ENCODE assay signal across 14 cellular contexts in the genomic region with DNA sequence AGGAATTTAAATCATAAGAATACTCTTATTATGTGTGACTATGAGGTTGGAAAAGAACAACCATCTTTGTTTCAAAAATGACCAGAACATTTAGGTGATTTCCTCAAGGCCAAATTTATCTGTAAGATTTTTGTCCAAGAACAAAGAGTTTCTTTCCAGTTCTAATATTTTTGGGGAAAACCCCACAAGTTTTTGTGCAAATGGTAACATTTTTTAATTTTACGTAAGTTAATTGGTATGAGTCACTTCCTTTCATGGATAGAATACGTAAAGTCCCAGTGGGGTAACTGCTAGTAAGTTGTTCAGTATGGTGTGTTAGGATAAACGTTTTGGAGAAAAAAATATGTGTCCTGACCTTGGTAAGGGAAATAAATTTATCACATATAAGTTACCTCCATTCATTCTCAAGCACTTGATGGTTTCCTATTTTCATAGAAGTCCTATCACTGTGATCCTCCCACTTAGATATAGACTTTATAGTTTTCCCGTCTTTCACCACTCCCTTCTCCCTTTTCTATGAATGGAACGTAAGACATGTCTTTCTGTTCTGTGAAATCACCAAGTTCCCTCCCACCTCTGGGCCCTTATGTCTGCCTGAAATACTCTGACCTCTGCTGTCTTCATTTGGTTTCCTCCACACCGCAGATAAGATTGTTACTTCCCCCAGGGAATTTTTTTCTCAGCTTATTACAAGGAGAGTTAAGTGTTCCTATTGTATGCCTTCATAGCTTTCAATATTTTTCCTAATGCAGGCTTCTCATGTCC. TPM values are rescaled to one million over a fixed set of nuclear protein-coding genes. Genes with fewer than 3 reads are reported as not detected.
DNase-seq lines count a peak whose midpoint lies in the region; ATAC-seq, FAIRE-seq and TF ChIP-seq lines count a peak whose summit lies in the region.
"Had no signal": no experiment of that assay in that cellular context is flagged by ENCODE, and none has a peak within 500 bp of the region (broad histone marks: within the 10 kb centered on the region; RNA-seq: fewer than 3 reads in every experiment).

No MANE protein-coding gene starts in this region.

- H3K27ac Mint-ChIP-seq in natural killer cell treated with Interleukin-12 subunit alpha and Interleukin-12 subunit beta and Interleukin-15 and Interleukin-18, amount 100 ng/mL, for 72 hours = peak overlapping the region in 1 of 2 donors; percentile 11
- H3K27ac Mint-ChIP-seq in natural killer cell = no peak overlapping the region
- H3K27ac Mint-ChIP-seq: activated naive CD4-positive, alpha-beta T cell treated with anti-CD3 and anti-CD28 coated beads, Interleukin-2, amount 50 U/mL, for 72 hours; B cell had no signal

- DNase-seq in natural killer cell treated with Interleukin-12 subunit alpha and Interleukin-12 subunit beta and Interleukin-15 and Interleukin-18, amount 100 ng/mL, for 72 hours (ENCODE audit: low spot score) = no peak
- DNase-seq in natural killer cell (no peak), NOMO-1 treated with dmso at 0.1 percent for 144 hours (lab: John Stamatoyannopoulos, UW; ENCODE audit: unreplicated experiment) (peak; percentile 16), fibroblast of gingiva (ENCODE audit: low read depth) (peak; percentile 17), tibial nerve (ENCODE audit: low spot score in 2 of 2) (no peak), H54 (ENCODE audit: insufficient read length, low spot score) (no peak), stomach (no peak)
- DNase-seq: activated CD4-positive, alpha-beta T cell treated with anti-CD3 and anti-CD28 coated beads, Interleukin-2, amount 50 U/mL, for 1 hour; NCI-H2171; SIG-M5; sigmoid colon had no signal

- no peak for TF ChIP-seq POLR2A in tibial nerve (IDR thresholded peaks at IDR 0.05)
- TF ChIP-seq POLR2A in H54 (IDR thresholded peaks at IDR 0.05; ENCODE audit: low read depth, low read length) = no peak
- TF ChIP-seq POLR2A in stomach (IDR thresholded peaks at IDR 0.05) = no peak

- H3K27me3 Mint-ChIP-seq in natural killer cell treated with Interleukin-12 subunit alpha and Interleukin-12 subunit beta and Interleukin-15 and Interleukin-18, amount 100 ng/mL, for 72 hours = peaks cover 30 to 48% of the 10 kb centered on the region in 2 donors
- H3K27me3 Mint-ChIP-seq in natural killer cell (ENCODE audit: low read depth in 2 of 2) = peaks cover 26 to 34% of the 10 kb centered on the region in 2 donors

- peaks cover 6% of the 10 kb centered on the region for H3K9me3 Mint-ChIP-seq in natural killer cell treated with Interleukin-12 subunit alpha and Interleukin-12 subunit beta and Interleukin-15 and Interleukin-18, amount 100 ng/mL, for 72 hours
- no peaks in the 10 kb centered on the region for H3K9me3 Mint-ChIP-seq in natural killer cell

- H3K36me3 Mint-ChIP-seq in natural killer cell treated with Interleukin-12 subunit alpha and Interleukin-12 subunit beta and Interleukin-15 and Interleukin-18, amount 100 ng/mL, for 72 hours = peaks cover 7% of the 10 kb centered on the region
- H3K36me3 Mint-ChIP-seq in natural killer cell = no peaks in the 10 kb centered on the region

- intact Hi-C loops in natural killer cell (cut with micrococcal nuclease) = no loop called here
- intact Hi-C loops in stomach (cut with DNase I; ENCODE audit: low total_unique reads) = no loop called here

- no peak overlapping the region for H3K4me3 ChIP-seq in tibial nerve
- no peak overlapping the region for H3K4me3 ChIP-seq in stomach
- H3K4me3 ChIP-seq: sigmoid colon had no signal

- H3K36me3 ChIP-seq in tibial nerve (no peaks in the 10 kb centered on the region), stomach (no peaks in the 10 kb centered on the region)
- H3K36me3 ChIP-seq: sigmoid colon had no signal

- peaks cover 6% of the 10 kb centered on the region in 2 donors for H3K4me1 Mint-ChIP-seq in natural killer cell treated with Interleukin-12 subunit alpha and Interleukin-12 subunit beta and Interleukin-15 and Interleukin-18, amount 100 ng/mL, for 72 hours (ENCODE audit: low read depth in 2 of 2)
- H3K4me1 Mint-ChIP-seq in natural killer cell = peaks cover 0 to 5% of the 10 kb centered on the region in 2 donors
- H3K4me1 Mint-ChIP-seq: B cell had no signal

- H3K27me3 ChIP-seq in tibial nerve (no peaks in the 10 kb centered on the region), stomach (no peaks in the 10 kb centered on the region)
- H3K27me3 ChIP-seq: sigmoid colon had no signal

- TF ChIP-seq CTCF in natural killer cell (IDR thresholded peaks at IDR 0.05) (no peak), tibial nerve (IDR thresholded peaks at IDR 0.05) (no peak), stomach (IDR thresholded peaks at IDR 0.05) (no peak)

- H3K9me3 ChIP-seq in tibial nerve (peaks cover 0 to 6% (median 0%) of the 10 kb centered on the region in 4 donors), stomach (peaks cover 0 to 6% (median 5%) of the 10 kb centered on the region in 4 donors)
- H3K9me3 ChIP-seq: sigmoid colon had no signal

- H3K27ac ChIP-seq in tibial nerve (no peak overlapping the region), stomach (no peak overlapping the region)
- H3K27ac ChIP-seq: sigmoid colon had no signal

- H3K4me1 ChIP-seq in tibial nerve = peaks cover 0 to 17% (median 3%) of the 10 kb centered on the region in 4 donors
- H3K4me1 ChIP-seq in stomach = no peaks in the 10 kb centered on the region
- H3K4me1 ChIP-seq: sigmoid colon had no signal

- no peak for TF ChIP-seq EP300 in tibial nerve (IDR thresholded peaks at IDR 0.05)
- TF ChIP-seq EP300 in stomach (IDR thresholded peaks at IDR 0.05) = no peak

- peak overlapping the region; percentile 38 for H3K4me3 Mint-ChIP-seq in natural killer cell treated with Interleukin-12 subunit alpha and Interleukin-12 subunit beta and Interleukin-15 and Interleukin-18, amount 100 ng/mL, for 72 hours
- no peak overlapping the region for H3K4me3 Mint-ChIP-seq in natural killer cell
- H3K4me3 Mint-ChIP-seq: B cell had no signal

- WGBS in tibial nerve, 2 donors = 9 to 16% methylated on average over 6 of the region's 6 CpGs
- WGBS in stomach, 5 donors = 45 to 61% (median 49%) methylated on average over 6 of the region's 6 CpGs

- FAIRE-seq in H54 (lab: Jason Lieb, UNC) = no peak

- ATAC-seq in natural killer cell treated with Interleukin-12 subunit alpha and Interleukin-12 subunit beta and Interleukin-15 and Interleukin-18, amount 100 ng/mL, for 72 hours = no peak
- no peak for ATAC-seq in natural killer cell
- no peak for ATAC-seq in HG03095 (IDR thresholded peaks at IDR 0.05; ENCODE audit: unreplicated experiment)
- ATAC-seq: activated naive CD4-positive, alpha-beta T cell treated with anti-CD3 and anti-CD28 coated beads, Interleukin-2, amount 50 U/mL, for 72 hours had no signal

RNA-seq across cellular contexts. Expression of a gene that starts 34.9 kb away (rescaled TPM):
- 10 to 100 TPM; 32.3 to 55.2 TPM for total RNA-seq in natural killer cell treated with Interleukin-12 subunit alpha and Interleukin-12 subunit beta and Interleukin-15 and Interleukin-18, amount 100 ng/mL, for 72 hours
- total RNA-seq in natural killer cell (10 to 100 TPM; 35.6 to 49.3 (median 44.8) TPM), tibial nerve (10 to 100 TPM; 17.9 to 25.3 (median 22.4) TPM), stomach (10 to 100 TPM; 12.7 to 63.4 (median 30.9) TPM)
- polyA plus RNA-seq in stomach = 10 to 100 TPM; 10.2 to 18.3 (median 16.6) TPM

Comparison
In these comparisons a context has a peak if more than half of its experiments do, and no peak if none do; other contexts are left out.
1. DNase-seq: peak in NOMO-1 treated with dmso at 0.1 percent for 144 hours (single experiment) and fibroblast of gingiva (single experiment); none in natural killer cell treated with Interleukin-12 subunit alpha and Interleukin-12 subunit beta and Interleukin-15 and Interleukin-18, amount 100 ng/mL, for 72 hours (single experiment), natural killer cell (single experiment), tibial nerve (0 of 2), H54 (single experiment) and stomach (single experiment).